ENCODE assay signal across 10 cellular contexts in genomic region chr7:143522309-143522916, GRCh38. TPM values are rescaled to one million over a fixed set of nuclear protein-coding genes. Genes with fewer than 3 reads are reported as not detected.
A peak's percentile ranks its signal among the peaks of the same experiment; 100 is the strongest.
DNase-seq lines count a peak whose midpoint lies in the region; ATAC-seq, FAIRE-seq and TF ChIP-seq lines count a peak whose summit lies in the region.
"Not testable (repeated sequence)": the region's sequence is repeated elsewhere in the genome, so short reads cannot be mapped to it uniquely, and the experiment has no call there.
"Had no signal": no experiment of that assay in that cellular context is flagged by ENCODE, and none has a peak within 500 bp of the region (broad histone marks: within the 10 kb centered on the region; RNA-seq: fewer than 3 reads in every experiment).

No MANE protein-coding gene starts in this region.

- not testable (repeated sequence) for H3K9me3 ChIP-seq in RWPE2 (ENCODE audit: severe bottlenecking); K562 (replicated peaks; ENCODE audit: control insufficient read depth, insufficient read depth, low read depth, low read length); gastroesophageal sphincter; mucosa of descending colon; gastrocnemius medialis

- H3K9ac ChIP-seq in K562 (ENCODE audit: insufficient read depth in 1 of 2, low read depth in 2 of 2, low read length in 2 of 2), result not testable (repeated sequence)

- not testable (repeated sequence) for TF ChIP-seq POLR2A in H54 (IDR thresholded peaks at IDR 0.05; ENCODE audit: low read depth, low read length); K562 (conservative IDR thresholded peaks at IDR 0.05); gastroesophageal sphincter (IDR thresholded peaks at IDR 0.05); gastrocnemius medialis (IDR thresholded peaks at IDR 0.05)

- not testable (repeated sequence) for H3K36me3 ChIP-seq in RWPE2 (ENCODE audit: low read depth); K562 (ENCODE audit: control insufficient read depth, insufficient read depth, low read length); gastroesophageal sphincter; mucosa of descending colon (ENCODE audit: low read depth); gastrocnemius medialis

- H3K4me3 ChIP-seq in RWPE2 (ENCODE audit: severe bottlenecking); K562; gastroesophageal sphincter; mucosa of descending colon; gastrocnemius medialis: not testable (repeated sequence)

- not testable (repeated sequence) for H3K4me2 ChIP-seq in K562 (ENCODE audit: insufficient read depth, low read length)

- peaks cover 15% of the 10 kb centered on the region for H3K4me1 ChIP-seq in RWPE2 (ENCODE audit: insufficient read depth, poor library complexity, severe bottlenecking)
- not testable (repeated sequence) for H3K4me1 ChIP-seq in K562 (replicated peaks in 1 of 2; ENCODE audit: control insufficient read depth in 2 of 2, insufficient read depth in 2 of 2, low read length in 2 of 2); gastroesophageal sphincter; mucosa of descending colon (ENCODE audit: low read depth); gastrocnemius medialis

- not testable (repeated sequence) for H3K27me3 ChIP-seq in RWPE2 (ENCODE audit: insufficient read depth, poor library complexity, severe bottlenecking); gastroesophageal sphincter; gastrocnemius medialis
- peaks cover 26 to 27% of the 10 kb centered on the region in 2 experiments; a peak in 4 of 5 replicates for H3K27me3 ChIP-seq in K562 (ENCODE audit: control insufficient read depth in 2 of 2, insufficient read depth in 2 of 2, low read length in 2 of 2)

- not testable (repeated sequence) for TF ChIP-seq CTCF in RWPE2 (IDR thresholded peaks at IDR 0.05; ENCODE audit: poor library complexity, severe bottlenecking); K562 (IDR thresholded peaks at IDR 0.05 in 2 of 3, conservative IDR thresholded peaks at IDR 0.05 in 1 of 3; ENCODE audit: insufficient read depth in 2 of 3, low read depth in 1 of 3, low read length in 3 of 3); gastroesophageal sphincter (IDR thresholded peaks at IDR 0.05); mucosa of descending colon (IDR thresholded peaks at IDR 0.05); gastrocnemius medialis (IDR thresholded peaks at IDR 0.05 in 4 of 5, conservative IDR thresholded peaks at IDR 0.05 in 1 of 5)

- not testable (repeated sequence) for DNase-seq in H54 (ENCODE audit: insufficient read length, low spot score); RWPE2 (ENCODE audit: low spot score); K562 (ENCODE audit: extremely low read depth in 1 of 4, low spot score in 3 of 4); left ventricle myocardium superior; mucosa of descending colon; gastrocnemius medialis

- TF ChIP-seq EP300 in K562 (IDR thresholded peaks at IDR 0.05; ENCODE audit: low read length); gastroesophageal sphincter (IDR thresholded peaks at IDR 0.05): not testable (repeated sequence)

- BruUV-seq in K562 (replicated peaks; lab: Mats Ljungman, UMichigan), result not testable (repeated sequence)

- H3K79me2 ChIP-seq in K562 (ENCODE audit: control insufficient read depth, insufficient read depth, low read length), result not testable (repeated sequence)

- TF ChIP-seq RAD21 in K562 (CRISPR knock-in tag; conservative IDR thresholded peaks at IDR 0.05 in 1 of 2, IDR thresholded peaks at IDR 0.05 in 1 of 2), result not testable (repeated sequence)

- peak; percentile 95 for FAIRE-seq in H54 (lab: Jason Lieb, UNC)
- peak; percentile 86 for FAIRE-seq in K562 (lab: Jason Lieb, UNC)

- peak; percentile 97 for ATAC-seq in RWPE2 (ENCODE audit: low read depth)
- peak; percentile 83 for ATAC-seq in K562
- peak; percentile 89 for ATAC-seq in gastroesophageal sphincter
- peak; percentile 95 for ATAC-seq in left ventricle myocardium superior
- peak; percentile 25 for ATAC-seq in mucosa of descending colon
- peak; percentile 84 to 92 for ATAC-seq in gastrocnemius medialis

- intact Hi-C loops in K562 (cut with micrococcal nuclease); left ventricle myocardium superior (cut with micrococcal nuclease); mucosa of descending colon (cut with DNase I, micrococcal nuclease); gastrocnemius medialis (cut with DNase I; ENCODE audit: low total_unique reads): not testable (repeated sequence)

- not testable (repeated sequence) for H3K9me1 ChIP-seq in K562 (ENCODE audit: control insufficient read depth, insufficient read depth, low read length)

- H3K27ac ChIP-seq in RWPE2 (ENCODE audit: poor library complexity, severe bottlenecking); K562 (ENCODE audit: extremely low read depth, low read depth, low read length); gastroesophageal sphincter; gastrocnemius medialis: not testable (repeated sequence)

- H2AFZ ChIP-seq in K562 (ENCODE audit: low read depth, low read length), result not testable (repeated sequence)

- not testable (repeated sequence) for H4K20me1 ChIP-seq in K562 (replicated peaks; ENCODE audit: control insufficient read depth, insufficient read depth, low read length)

- in situ Hi-C loops in K562 (cut with MboI), result loop anchor here (5.0 kb wide), 1 partner anchor 280 kb away; no protein-coding TSS in a partner anchor
- in situ Hi-C loops in gastrocnemius medialis (cut with MboI; ENCODE audit: low sequenced_read_pairs in 4 of 4), result not testable (repeated sequence)

- POLR2A ChIA-PET in K562 (lab: Yijun Ruan, JAX), result not testable (repeated sequence)

- no CpG with 5 or more reads among the region's 9 CpGs for WGBS in K562 (ENCODE audit: insufficient coverage, low coverage, missing lambda C conversion rate)
- WGBS in gastroesophageal sphincter (ENCODE audit: low coverage in 1 of 2), 2 donors, result no CpG with 5 or more reads among the region's 9 CpGs

- CTCF ChIA-PET in K562 (lab: Yijun Ruan, JAX; ENCODE audit: low intra/inter-chr PET ratio), result not testable (repeated sequence)

RNA-seq across cellular contexts. Expression of gene TAS2R41, which starts 44.7 kb away (rescaled TPM):
- total RNA-seq in K562 (2011; cell fraction: chromatin; rRNA removed; ENCODE audit: low replicate concordance), result 0.69 and 0.83 TPM in 2 replicates
- 0.50 and 1.4 TPM in 2 replicates for total RNA-seq in K562 (2011; cell fraction: nucleolus; rRNA removed)
- 2.1 and 2.3 TPM in 2 replicates for total RNA-seq in K562 (2011; cell fraction: nucleoplasm; rRNA removed)
- total RNA-seq in K562 (2014; rRNA removed) (not detected in 2 replicates), K562 (2014; rRNA removed; fragmentation: Illumina TruSeq; extraction: Trizol) (not detected in 2 replicates), K562 (2015; rRNA removed; fragmentation: Illumina TruSeq; extraction: Trizol) (not detected in 2 replicates), K562 (2021) (not detected in 2 replicates), gastroesophageal sphincter (not detected), left ventricle myocardium superior (not detected), mucosa of descending colon (under 1 TPM in 1 of 3 donors, not detected in 2; 0.34 TPM), gastrocnemius medialis (not detected)
- polyA plus RNA-seq in K562 (2011; rRNA removed) (not detected in 2 replicates), K562 (2014; fragmentation: Illumina TruSeq; extraction: Trizol) (not detected in 2 replicates), K562 (2014; fragmentation: Nextera tagmentation; extraction: Ambion mirVana) (not detected), K562 (2014; rRNA removed) (not detected in 2 replicates)
- polyA plus RNA-seq in K562 (2011; cell fraction: cytosol; rRNA removed), result not detected in 2 replicates
- polyA plus RNA-seq in K562 (2011; cell fraction: nucleus; rRNA removed), result 0.14 and 0.17 TPM in 2 replicates
- 0.18 TPM in 1 of 2 replicates, not detected in the other for polyA plus RNA-seq in K562 (2012)
- 0.36 and 0.39 TPM in 2 replicates for polyA minus RNA-seq in K562 (2011; rRNA and poly(A)+ RNA removed)
- polyA minus RNA-seq in K562 (2011; cell fraction: cytosol; rRNA and poly(A)+ RNA removed), result not detected in 2 replicates
- 0.67 and 0.81 TPM in 2 replicates for polyA minus RNA-seq in K562 (2011; cell fraction: nucleus; rRNA and poly(A)+ RNA removed)
- total RNA-seq: GM23248, PC-9, RPMI7951 had no signal
- polyA plus RNA-seq: GM23248 had no signal

RNA-seq across cellular contexts. Expression of gene CTAGE15, which starts 49.2 kb away (rescaled TPM):
- 0.86 and 2.2 TPM in 2 replicates for total RNA-seq in K562 (2011; cell fraction: chromatin; rRNA removed; ENCODE audit: low replicate concordance)
- 0.92 TPM in 1 of 2 replicates, not detected in the other for total RNA-seq in K562 (2011; cell fraction: nucleolus; rRNA removed)
- 0.84 and 1.2 TPM in 2 replicates for total RNA-seq in K562 (2011; cell fraction: nucleoplasm; rRNA removed)
- total RNA-seq in K562 (2014; rRNA removed) (0.09 TPM in 1 of 2 replicates, not detected in the other), K562 (2014; rRNA removed; fragmentation: Illumina TruSeq; extraction: Trizol) (0.22 TPM in 1 of 2 replicates, not detected in the other), K562 (2015; rRNA removed; fragmentation: Illumina TruSeq; extraction: Trizol) (0.04 and 0.23 TPM in 2 replicates), K562 (2021) (not detected in 2 replicates), gastroesophageal sphincter (not detected), left ventricle myocardium superior (0.15 TPM), mucosa of descending colon (1 to 10 TPM in 1 of 3 donors, under 1 TPM in 1, not detected in 1; 0.76 to 1.2 TPM), gastrocnemius medialis (not detected)
- polyA plus RNA-seq in K562 (2011; rRNA removed) (0.16 and 0.56 TPM in 2 replicates), K562 (2014; fragmentation: Illumina TruSeq; extraction: Trizol) (0.15 and 0.18 TPM in 2 replicates), K562 (2014; fragmentation: Nextera tagmentation; extraction: Ambion mirVana) (under 1 TPM in 1 of 2 experiments, not detected in 1; 0.01 TPM), K562 (2014; rRNA removed) (0.22 TPM in 1 of 2 replicates, not detected in the other)
- polyA plus RNA-seq in K562 (2011; cell fraction: cytosol; rRNA removed), result 0.03 and 0.16 TPM in 2 replicates
- 1.4 and 2.0 TPM in 2 replicates for polyA plus RNA-seq in K562 (2011; cell fraction: nucleus; rRNA removed)
- polyA plus RNA-seq in K562 (2012), result 0.12 and 0.72 TPM in 2 replicates
- 0.84 and 1.6 TPM in 2 replicates for polyA minus RNA-seq in K562 (2011; rRNA and poly(A)+ RNA removed)
- not detected in 2 replicates for polyA minus RNA-seq in K562 (2011; cell fraction: cytosol; rRNA and poly(A)+ RNA removed)
- polyA minus RNA-seq in K562 (2011; cell fraction: nucleus; rRNA and poly(A)+ RNA removed), result 1.6 and 4.7 TPM in 2 replicates
- total RNA-seq: GM23248 had no signal
- polyA plus RNA-seq: GM23248 had no signal

Comparison
In these comparisons a context has a peak if more than half of its experiments do, and no peak if none do; other contexts are left out.
1. ATAC-seq: peak in every context shown above with its lines; median percentile 97 in RWPE2; 95 in left ventricle myocardium superior; 89 in gastroesophageal sphincter; 88 in gastrocnemius medialis; 83 in K562; 25 in mucosa of descending colon.